8 cellular contexts compared by ENCODE assay signal in the genomic region with DNA sequence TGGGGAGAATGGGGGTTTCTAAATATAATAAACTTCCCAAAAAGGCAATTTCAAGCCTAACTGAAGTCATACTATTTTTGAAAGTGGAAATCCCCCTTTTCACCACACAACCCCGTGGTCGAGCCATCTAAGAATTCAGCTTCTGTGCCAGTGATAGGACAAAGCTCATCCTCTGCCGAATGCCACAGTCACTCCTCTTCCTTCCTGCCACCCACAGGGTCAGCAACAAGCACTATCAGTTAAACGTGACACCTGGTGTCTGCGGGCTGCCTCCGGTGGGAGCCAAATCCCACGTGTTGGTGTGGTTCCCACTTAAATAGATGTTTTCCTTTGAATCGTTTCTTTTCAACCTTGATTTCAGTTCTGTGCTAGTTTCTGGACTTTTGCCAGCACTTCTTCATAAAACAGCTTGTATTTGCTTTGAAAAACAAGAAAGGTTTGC.
A peak's percentile ranks its signal among the peaks of the same experiment; 100 is the strongest.
DNase-seq lines count a peak whose midpoint lies in the region; ATAC-seq and TF ChIP-seq lines count a peak whose summit lies in the region.

No MANE protein-coding gene starts in this region.

- H3K4me2 ChIP-seq in Loucy (ENCODE audit: low read depth, low read length, poor library complexity, severe bottlenecking) = peak overlapping the region; percentile 64

- no peak for TF ChIP-seq EP300 in stomach (IDR thresholded peaks at IDR 0.05)

- H3K4me3 ChIP-seq in Loucy (ENCODE audit: low read length, poor library complexity, severe bottlenecking) = peak overlapping the region; percentile 54
- no peak overlapping the region for H3K4me3 ChIP-seq in stomach

- TF ChIP-seq POLR2A in stomach (IDR thresholded peaks at IDR 0.05) = no peak

- H3K4me1 ChIP-seq in Loucy (ENCODE audit: insufficient read depth, low read length, poor library complexity, severe bottlenecking) (peaks cover 46% of the 10 kb centered on the region), stomach (peaks cover 0 to 29% (median 7%) of the 10 kb centered on the region in 4 donors)

- no peak for TF ChIP-seq CTCF in GM10248 (IDR thresholded peaks at IDR 0.05; ENCODE audit: control extremely low read depth, extremely low read depth, low read depth, missing control alignments)
- TF ChIP-seq CTCF in Loucy (conservative IDR thresholded peaks at IDR 0.05; ENCODE audit: low read length) = no peak; the same call in 1 of the 2 replicates
- TF ChIP-seq CTCF in stomach (IDR thresholded peaks at IDR 0.05) = no peak

- H3K79me2 ChIP-seq in Loucy (ENCODE audit: insufficient read depth, low read length) = no peaks in the 10 kb centered on the region

- H3K27me3 ChIP-seq in Loucy (ENCODE audit: insufficient read depth, low read length, poor library complexity, severe bottlenecking) (no peaks in the 10 kb centered on the region), stomach (no peaks in the 10 kb centered on the region)

- peak overlapping the region in 1 of 5 donors; percentile 5 for H3K27ac ChIP-seq in stomach

- CTCF ChIA-PET in GM10248 (lab: Yijun Ruan, JAX) = interaction anchor here (1.0 to 9.5 kb wide), 10 partner anchors 12 to 221 kb away, joined by 3 to 97 read pairs (median 6); a partner anchor contains a TSS

- POLR2A ChIA-PET in GM10248 (lab: Yijun Ruan, JAX) = interaction anchor here (0.7 kb wide), 1 partner anchor 62 kb away, joined by 4 read pairs; no protein-coding TSS in a partner anchor

- H3K9me2 ChIP-seq in Loucy (replicated peaks; ENCODE audit: low read depth, low read length) = no peaks in the 10 kb centered on the region

- H3F3A ChIP-seq in Loucy (ENCODE audit: low read depth) = peaks cover 8% of the 10 kb centered on the region; the same call in 1 of the 2 replicates

- H4K20me1 ChIP-seq in Loucy (ENCODE audit: insufficient read depth, low read length, poor library complexity, severe bottlenecking) = no peaks in the 10 kb centered on the region

- H2AFZ ChIP-seq in Loucy (ENCODE audit: low read length) = no peak overlapping the region

- intact Hi-C loops in stomach (cut with DNase I; ENCODE audit: low total_unique reads) = no loop called here

- WGBS in stomach, 5 donors = 26 to 49% (median 42%) methylated on average over 8 of the region's 8 CpGs

- DNase-seq in GM10248 (ENCODE audit: extremely low spot score) = peak; percentile 54
- DNase-seq in activated CD8-positive, alpha-beta memory T cell treated with anti-CD3 and anti-CD28 coated beads for 1 hour (ENCODE audit: extremely low read depth in 1 of 2, low read depth in 1 of 2) = peak; percentile 42 to 43
- peak; percentile 63 for DNase-seq in kidney tubule cell (ENCODE audit: low spot score)
- peak; percentile 53 to 71 (median 66) for DNase-seq in stimulated activated naive CD4-positive, alpha-beta T cell (lab: John Stamatoyannopoulos, UW)
- no peak for DNase-seq in DMS79 (lab: John Stamatoyannopoulos, UW)
- DNase-seq in stomach = no peak

- H3K36me3 ChIP-seq in Loucy (ENCODE audit: insufficient read depth, low read length) (no peaks in the 10 kb centered on the region), stomach (no peaks in the 10 kb centered on the region)

- H3K9ac ChIP-seq in Loucy (ENCODE audit: low read depth, low read length, poor library complexity, severe bottlenecking) = peak overlapping the region; percentile 67

- no peaks in the 10 kb centered on the region for H3K9me3 ChIP-seq in Loucy (ENCODE audit: insufficient read depth, low read depth, low read length)
- H3K9me3 ChIP-seq in stomach = no peaks in the 10 kb centered on the region

- ATAC-seq in GM21529 (IDR thresholded peaks at IDR 0.05; ENCODE audit: unreplicated experiment) = peak; percentile 91

Comparison
In these comparisons a context has a peak if more than half of its experiments do, and no peak if none do; other contexts are left out.
1. DNase-seq: peak in GM10248 (single experiment), activated CD8-positive, alpha-beta memory T cell treated with anti-CD3 and anti-CD28 coated beads for 1 hour (2 of 2), kidney tubule cell (single experiment) and stimulated activated naive CD4-positive, alpha-beta T cell (6 of 6); none in DMS79 (single experiment) and stomach (single experiment).